ENCODE assay signal across 18 cellular contexts in genomic region chr5:130425405-130425804, GRCh38.
A peak's percentile ranks its signal among the peaks of the same experiment; 100 is the strongest.
DNase-seq lines count a peak whose midpoint lies in the region; ATAC-seq and TF ChIP-seq lines count a peak whose summit lies in the region.
"Had no signal": no experiment of that assay in that cellular context is flagged by ENCODE, and none has a peak within 500 bp of the region (broad histone marks: within the 10 kb centered on the region; RNA-seq: fewer than 3 reads in every experiment).

No MANE protein-coding gene starts in this region.

- H3K9me3 Mint-ChIP-seq in GM23338, result peaks cover 6% of the 10 kb centered on the region; the same call in 1 of the 3 replicates
- no peaks in the 10 kb centered on the region for H3K9me3 Mint-ChIP-seq in neural progenitor cell
- H3K9me3 Mint-ChIP-seq: CD4-positive, alpha-beta T cell had no signal

- H3K9me2 ChIP-seq in GM23338 (ENCODE audit: insufficient read depth), result no peaks in the 10 kb centered on the region

- no peaks in the 10 kb centered on the region for H3F3A ChIP-seq in GM23338 (replicated peaks; ENCODE audit: low read depth)
- H3F3A ChIP-seq in neural progenitor cell (ENCODE audit: low read depth), result no peaks in the 10 kb centered on the region

- H3K4me1 Mint-ChIP-seq in GM23338 (no peaks in the 10 kb centered on the region), neural progenitor cell (peaks cover 6% of the 10 kb centered on the region)
- H3K4me1 Mint-ChIP-seq: B cell had no signal

- H4K20me1 ChIP-seq in GM23338 (replicated peaks; ENCODE audit: insufficient read depth) (no peaks in the 10 kb centered on the region), neural progenitor cell (ENCODE audit: low read depth) (no peaks in the 10 kb centered on the region)

- H3K27ac ChIP-seq in GM23338 (ENCODE audit: low read depth) (no peak overlapping the region), neural progenitor cell (no peak overlapping the region)

- H3K4me3 Mint-ChIP-seq in GM23338 (no peak overlapping the region), neural progenitor cell (no peak overlapping the region)
- H3K4me3 Mint-ChIP-seq: B cell; CD4-positive, alpha-beta T cell had no signal

- no peaks in the 10 kb centered on the region for H3K27me3 ChIP-seq in GM23338 (ENCODE audit: insufficient read depth)
- no peaks in the 10 kb centered on the region for H3K27me3 ChIP-seq in neural progenitor cell

- no peaks in the 10 kb centered on the region for H3K9me3 ChIP-seq in neural progenitor cell (ENCODE audit: low read depth)

- H3K36me3 Mint-ChIP-seq in GM23338 (ENCODE audit: low read depth) (no peaks in the 10 kb centered on the region), neural progenitor cell (no peaks in the 10 kb centered on the region)

- H3K27me3 Mint-ChIP-seq in GM23338 (ENCODE audit: insufficient read depth, low read depth, poor library complexity) (peaks cover 3% of the 10 kb centered on the region), neural progenitor cell (ENCODE audit: insufficient read depth, low read depth) (peaks cover 5% of the 10 kb centered on the region)
- H3K27me3 Mint-ChIP-seq: B cell had no signal

- H3K4me3 ChIP-seq in GM23338, result no peak overlapping the region
- H3K4me3 ChIP-seq in choroid plexus epithelial cell (ENCODE audit: low read depth, low read length), result no peak overlapping the region
- no peak overlapping the region for H3K4me3 ChIP-seq in neural progenitor cell

- no peak overlapping the region for H2AFZ ChIP-seq in GM23338
- peak overlapping the region; percentile 59 for H2AFZ ChIP-seq in neural progenitor cell (replicated peaks)

- H3K79me2 ChIP-seq in GM23338 (replicated peaks; ENCODE audit: insufficient read depth) (no peaks in the 10 kb centered on the region), neural progenitor cell (ENCODE audit: low read depth) (no peaks in the 10 kb centered on the region)

- H3K4me1 ChIP-seq in GM23338 (ENCODE audit: insufficient read depth) (no peaks in the 10 kb centered on the region), neural progenitor cell (no peaks in the 10 kb centered on the region)

- no peak overlapping the region for H3K4me2 ChIP-seq in GM23338
- H3K4me2 ChIP-seq in neural progenitor cell, result no peak overlapping the region

- DNase-seq in Ammon's horn (ENCODE audit: low spot score), result peak; percentile 11
- no peak for DNase-seq in GM23338 (ENCODE audit: low spot score)
- DNase-seq in choroid plexus epithelial cell (ENCODE audit: low read depth), result peak; percentile 2
- DNase-seq in neural progenitor cell (ENCODE audit: low spot score), result no peak
- DNase-seq in occipital lobe (lab: John Stamatoyannopoulos, UW), result no peak
- no peak for DNase-seq in medulla oblongata (ENCODE audit: extremely low spot score)
- DNase-seq: ACHN; C1 segment of cervical spinal cord; Calu3; CD4-positive, alpha-beta T cell; DMS 273 treated with DMSO at 0.1 percent for 48 hours; DMS79 treated with DMSO at 0.1 percent for 48 hours; EL; GDM1; H7; IMR-90 had no signal

- TF ChIP-seq CTCF in GM23338 (conservative IDR thresholded peaks at IDR 0.05; ENCODE audit: low read depth in 2 of 2) (no peak), choroid plexus epithelial cell (conservative IDR thresholded peaks at IDR 0.05; ENCODE audit: low read depth, low read length) (no peak), neural progenitor cell (IDR thresholded peaks at IDR 0.05) (no peak)

- no peak for ATAC-seq in GM23338
- ATAC-seq in GM19452 (IDR thresholded peaks at IDR 0.05; ENCODE audit: unreplicated experiment), result no peak

- H3K9ac ChIP-seq in neural progenitor cell, result no peak overlapping the region

- H3K36me3 ChIP-seq in GM23338 (ENCODE audit: insufficient read depth), result no peaks in the 10 kb centered on the region
- H3K36me3 ChIP-seq in neural progenitor cell, result no peaks in the 10 kb centered on the region

- peak overlapping the region; percentile 44; the same call in 1 of the 2 replicates for H3K27ac Mint-ChIP-seq in GM23338
- no peak overlapping the region for H3K27ac Mint-ChIP-seq in neural progenitor cell
- H3K27ac Mint-ChIP-seq: B cell; CD4-positive, alpha-beta T cell had no signal

TF ChIP-seq in GM23338, 12 proteins besides CTCF, POLR2A, EP300 and RAD21 (continues in another document):
- no peak for TF ChIP-seq ZNF331 (CRISPR knock-in tag; IDR thresholded peaks at IDR 0.05; ENCODE audit: low read depth)
- no peak for TF ChIP-seq STAT1 (IDR thresholded peaks at IDR 0.05; ENCODE audit: unreplicated experiment)
- no peak for TF ChIP-seq NANOG (IDR thresholded peaks at IDR 0.05; ENCODE audit: borderline replicate concordance)
- TF ChIP-seq EZH2 (IDR thresholded peaks at IDR 0.05; ENCODE audit: low read depth, unreplicated experiment), result no peak
- no peak for TF ChIP-seq ETS1 (IDR thresholded peaks at IDR 0.05)
- no peak for TF ChIP-seq POLR2AphosphoS5 (IDR thresholded peaks at IDR 0.05; ENCODE audit: low read depth)
- TF ChIP-seq CREB1 (CRISPR knock-in tag; IDR thresholded peaks at IDR 0.05; ENCODE audit: low read depth), result no peak
- no peak for TF ChIP-seq JUNB (IDR thresholded peaks at IDR 0.05; ENCODE audit: unreplicated experiment)
- no peak for TF ChIP-seq ZNF462 (CRISPR knock-in tag; IDR thresholded peaks at IDR 0.05)
- TF ChIP-seq ZNF114 (CRISPR knock-in tag; IDR thresholded peaks at IDR 0.05), result no peak
- TF ChIP-seq EZH2phosphoT487 (IDR thresholded peaks at IDR 0.05; ENCODE audit: unreplicated experiment), result no peak

Comparison
In these comparisons a context has a peak if more than half of its experiments do, and no peak if none do; other contexts are left out.
1. DNase-seq: peak in Ammon's horn (single experiment) and choroid plexus epithelial cell (single experiment); none in GM23338 (single experiment), neural progenitor cell (single experiment), occipital lobe (single experiment) and medulla oblongata (single experiment).